ENCODE assay signal across 1 cellular context in the genomic region with DNA sequence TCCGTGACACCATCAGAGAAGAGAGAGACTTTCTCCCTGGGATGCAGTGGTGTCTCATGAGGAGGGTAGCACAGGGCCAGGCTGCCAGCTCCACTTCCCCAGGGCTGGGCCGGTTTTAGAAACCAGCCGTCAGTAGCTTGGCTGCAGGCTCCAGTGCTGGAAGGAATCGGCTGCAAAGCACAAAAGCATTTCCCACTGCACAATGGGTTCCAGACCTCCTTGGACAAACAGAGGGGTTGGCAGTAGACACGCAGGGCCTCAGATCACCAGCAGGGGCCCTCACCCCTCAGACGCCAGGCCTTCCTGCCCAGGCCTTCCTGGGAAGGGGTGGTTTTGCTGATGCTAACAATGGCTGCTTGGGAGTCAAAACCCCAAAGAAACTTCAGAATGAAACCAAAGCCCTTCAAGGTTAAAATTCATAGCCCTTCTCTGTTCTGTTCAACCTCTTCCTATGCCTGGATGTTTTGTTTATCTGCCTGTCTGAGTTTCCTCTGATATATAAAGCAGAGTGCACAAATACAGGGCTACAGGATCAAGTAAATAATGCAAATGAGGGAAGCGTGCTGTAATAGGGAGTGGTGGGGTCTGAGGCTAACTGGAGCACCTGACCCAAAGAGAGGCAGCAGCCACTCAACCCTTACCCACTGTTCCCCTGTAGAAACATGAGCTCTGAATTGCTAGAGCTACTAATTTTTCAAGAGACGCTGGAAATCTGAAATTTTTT.
TF ChIP-seq lines count a peak whose summit lies in the region.

No MANE protein-coding gene starts in this region.

TF ChIP-seq in HepG2, 621 proteins besides CTCF, POLR2A, EP300 and RAD21 (continued from another document and continues in another):
- TF ChIP-seq, protein P1, sequence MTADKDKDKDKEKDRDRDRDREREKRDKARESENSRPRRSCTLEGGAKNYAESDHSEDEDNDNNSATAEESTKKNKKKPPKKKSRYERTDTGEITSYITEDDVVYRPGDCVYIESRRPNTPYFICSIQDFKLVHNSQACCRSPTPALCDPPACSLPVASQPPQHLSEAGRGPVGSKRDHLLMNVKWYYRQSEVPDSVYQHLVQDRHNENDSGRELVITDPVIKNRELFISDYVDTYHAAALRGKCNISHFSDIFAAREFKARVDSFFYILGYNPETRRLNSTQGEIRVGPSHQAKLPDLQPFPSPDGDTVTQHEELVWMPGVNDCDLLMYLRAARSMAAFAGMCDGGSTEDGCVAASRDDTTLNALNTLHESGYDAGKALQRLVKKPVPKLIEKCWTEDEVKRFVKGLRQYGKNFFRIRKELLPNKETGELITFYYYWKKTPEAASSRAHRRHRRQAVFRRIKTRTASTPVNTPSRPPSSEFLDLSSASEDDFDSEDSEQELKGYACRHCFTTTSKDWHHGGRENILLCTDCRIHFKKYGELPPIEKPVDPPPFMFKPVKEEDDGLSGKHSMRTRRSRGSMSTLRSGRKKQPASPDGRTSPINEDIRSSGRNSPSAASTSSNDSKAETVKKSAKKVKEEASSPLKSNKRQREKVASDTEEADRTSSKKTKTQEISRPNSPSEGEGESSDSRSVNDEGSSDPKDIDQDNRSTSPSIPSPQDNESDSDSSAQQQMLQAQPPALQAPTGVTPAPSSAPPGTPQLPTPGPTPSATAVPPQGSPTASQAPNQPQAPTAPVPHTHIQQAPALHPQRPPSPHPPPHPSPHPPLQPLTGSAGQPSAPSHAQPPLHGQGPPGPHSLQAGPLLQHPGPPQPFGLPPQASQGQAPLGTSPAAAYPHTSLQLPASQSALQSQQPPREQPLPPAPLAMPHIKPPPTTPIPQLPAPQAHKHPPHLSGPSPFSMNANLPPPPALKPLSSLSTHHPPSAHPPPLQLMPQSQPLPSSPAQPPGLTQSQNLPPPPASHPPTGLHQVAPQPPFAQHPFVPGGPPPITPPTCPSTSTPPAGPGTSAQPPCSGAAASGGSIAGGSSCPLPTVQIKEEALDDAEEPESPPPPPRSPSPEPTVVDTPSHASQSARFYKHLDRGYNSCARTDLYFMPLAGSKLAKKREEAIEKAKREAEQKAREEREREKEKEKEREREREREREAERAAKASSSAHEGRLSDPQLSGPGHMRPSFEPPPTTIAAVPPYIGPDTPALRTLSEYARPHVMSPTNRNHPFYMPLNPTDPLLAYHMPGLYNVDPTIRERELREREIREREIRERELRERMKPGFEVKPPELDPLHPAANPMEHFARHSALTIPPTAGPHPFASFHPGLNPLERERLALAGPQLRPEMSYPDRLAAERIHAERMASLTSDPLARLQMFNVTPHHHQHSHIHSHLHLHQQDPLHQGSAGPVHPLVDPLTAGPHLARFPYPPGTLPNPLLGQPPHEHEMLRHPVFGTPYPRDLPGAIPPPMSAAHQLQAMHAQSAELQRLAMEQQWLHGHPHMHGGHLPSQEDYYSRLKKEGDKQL (CRISPR knock-in tag; IDR thresholded peaks at IDR 0.05; ENCODE audit: low read depth) = no peak
- TF ChIP-seq ZNF710 (CRISPR knock-in tag; IDR thresholded peaks at IDR 0.05; ENCODE audit: borderline replicate concordance) = no peak
- no peak for TF ChIP-seq TAF15 (IDR thresholded peaks at IDR 0.05; ENCODE audit: low read depth, low read length, poor library complexity, severe bottlenecking)
- peak; percentile 78 for TF ChIP-seq ZFX (CRISPR knock-in tag; IDR thresholded peaks at IDR 0.05; ENCODE audit: low read depth)
- TF ChIP-seq ZNF572 (CRISPR knock-in tag; IDR thresholded peaks at IDR 0.05) = no peak
- TF ChIP-seq CEBPB (IDR thresholded peaks at IDR 0.05; ENCODE audit: borderline replicate concordance, low read depth, low read length) = no peak
- peak; percentile 57 for TF ChIP-seq HOXA3 (CRISPR knock-in tag; IDR thresholded peaks at IDR 0.05)
- TF ChIP-seq, protein P2, sequence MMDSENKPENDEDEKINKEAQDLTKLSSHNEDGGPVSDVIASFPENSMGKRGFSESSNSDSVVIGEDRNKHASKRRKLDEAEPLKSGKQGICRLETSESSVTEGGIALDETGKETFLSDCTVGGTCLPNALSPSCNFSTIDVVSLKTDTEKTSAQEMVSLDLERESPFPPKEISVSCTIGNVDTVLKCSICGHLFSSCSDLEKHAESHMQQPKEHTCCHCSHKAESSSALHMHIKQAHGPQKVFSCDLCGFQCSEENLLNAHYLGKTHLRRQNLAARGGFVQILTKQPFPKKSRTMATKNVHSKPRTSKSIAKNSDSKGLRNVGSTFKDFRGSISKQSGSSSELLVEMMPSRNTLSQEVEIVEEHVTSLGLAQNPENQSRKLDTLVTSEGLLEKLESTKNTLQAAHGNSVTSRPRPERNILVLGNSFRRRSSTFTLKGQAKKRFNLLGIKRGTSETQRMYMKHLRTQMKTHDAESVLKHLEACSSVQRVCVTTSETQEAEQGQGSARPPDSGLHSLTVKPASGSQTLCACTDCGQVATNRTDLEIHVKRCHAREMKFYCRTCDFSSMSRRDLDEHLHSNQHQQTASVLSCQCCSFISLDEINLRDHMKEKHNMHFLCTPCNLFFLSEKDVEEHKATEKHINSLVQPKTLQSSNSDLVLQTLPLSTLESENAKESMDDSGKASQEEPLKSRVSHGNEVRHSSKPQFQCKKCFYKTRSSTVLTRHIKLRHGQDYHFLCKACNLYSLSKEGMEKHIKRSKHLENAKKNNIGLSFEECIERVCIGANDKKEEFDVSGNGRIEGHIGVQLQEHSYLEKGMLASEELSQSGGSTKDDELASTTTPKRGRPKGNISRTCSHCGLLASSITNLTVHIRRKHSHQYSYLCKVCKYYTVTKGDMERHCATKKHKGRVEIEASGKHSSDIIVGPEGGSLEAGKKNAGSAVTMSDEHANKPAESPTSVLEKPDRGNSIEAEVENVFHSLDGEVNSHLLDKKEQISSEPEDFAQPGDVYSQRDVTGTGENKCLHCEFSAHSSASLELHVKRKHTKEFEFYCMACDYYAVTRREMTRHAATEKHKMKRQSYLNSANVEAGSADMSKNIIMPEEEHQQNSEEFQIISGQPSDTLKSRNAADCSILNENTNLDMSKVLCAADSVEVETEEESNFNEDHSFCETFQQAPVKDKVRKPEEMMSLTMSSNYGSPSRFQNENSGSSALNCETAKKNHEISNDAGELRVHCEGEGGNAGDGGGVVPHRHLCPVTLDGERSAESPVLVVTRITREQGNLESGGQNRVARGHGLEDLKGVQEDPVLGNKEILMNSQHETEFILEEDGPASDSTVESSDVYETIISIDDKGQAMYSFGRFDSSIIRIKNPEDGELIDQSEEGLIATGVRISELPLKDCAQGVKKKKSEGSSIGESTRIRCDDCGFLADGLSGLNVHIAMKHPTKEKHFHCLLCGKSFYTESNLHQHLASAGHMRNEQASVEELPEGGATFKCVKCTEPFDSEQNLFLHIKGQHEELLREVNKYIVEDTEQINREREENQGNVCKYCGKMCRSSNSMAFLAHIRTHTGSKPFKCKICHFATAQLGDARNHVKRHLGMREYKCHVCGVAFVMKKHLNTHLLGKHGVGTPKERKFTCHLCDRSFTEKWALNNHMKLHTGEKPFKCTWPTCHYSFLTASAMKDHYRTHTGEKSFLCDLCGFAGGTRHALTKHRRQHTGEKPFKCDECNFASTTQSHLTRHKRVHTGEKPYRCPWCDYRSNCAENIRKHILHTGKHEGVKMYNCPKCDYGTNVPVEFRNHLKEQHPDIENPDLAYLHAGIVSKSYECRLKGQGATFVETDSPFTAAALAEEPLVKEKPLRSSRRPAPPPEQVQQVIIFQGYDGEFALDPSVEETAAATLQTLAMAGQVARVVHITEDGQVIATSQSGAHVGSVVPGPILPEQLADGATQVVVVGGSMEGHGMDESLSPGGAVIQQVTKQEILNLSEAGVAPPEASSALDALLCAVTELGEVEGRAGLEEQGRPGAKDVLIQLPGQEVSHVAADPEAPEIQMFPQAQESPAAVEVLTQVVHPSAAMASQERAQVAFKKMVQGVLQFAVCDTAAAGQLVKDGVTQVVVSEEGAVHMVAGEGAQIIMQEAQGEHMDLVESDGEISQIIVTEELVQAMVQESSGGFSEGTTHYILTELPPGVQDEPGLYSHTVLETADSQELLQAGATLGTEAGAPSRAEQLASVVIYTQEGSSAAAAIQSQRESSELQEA (CRISPR knock-in tag; IDR thresholded peaks at IDR 0.05; ENCODE audit: not compliant biosample characterization) = no peak
- TF ChIP-seq AFF4 (CRISPR knock-in tag; IDR thresholded peaks at IDR 0.05) = no peak
- TF ChIP-seq SMARCC2 (IDR thresholded peaks at IDR 0.05) = no peak
- TF ChIP-seq, protein P3, sequence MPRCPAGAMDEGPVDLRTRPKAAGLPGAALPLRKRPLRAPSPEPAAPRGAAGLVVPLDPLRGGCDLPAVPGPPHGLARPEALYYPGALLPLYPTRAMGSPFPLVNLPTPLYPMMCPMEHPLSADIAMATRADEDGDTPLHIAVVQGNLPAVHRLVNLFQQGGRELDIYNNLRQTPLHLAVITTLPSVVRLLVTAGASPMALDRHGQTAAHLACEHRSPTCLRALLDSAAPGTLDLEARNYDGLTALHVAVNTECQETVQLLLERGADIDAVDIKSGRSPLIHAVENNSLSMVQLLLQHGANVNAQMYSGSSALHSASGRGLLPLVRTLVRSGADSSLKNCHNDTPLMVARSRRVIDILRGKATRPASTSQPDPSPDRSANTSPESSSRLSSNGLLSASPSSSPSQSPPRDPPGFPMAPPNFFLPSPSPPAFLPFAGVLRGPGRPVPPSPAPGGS (CRISPR knock-in tag; IDR thresholded peaks at IDR 0.05) = no peak
- no peak for TF ChIP-seq ZNF18 (CRISPR knock-in tag; IDR thresholded peaks at IDR 0.05; ENCODE audit: insufficient replicate concordance)
- no peak for TF ChIP-seq NFYB (CRISPR knock-in tag; IDR thresholded peaks at IDR 0.05)
- no peak for TF ChIP-seq HNRNPL (IDR thresholded peaks at IDR 0.05; ENCODE audit: low read depth, low read length)
- no peak for TF ChIP-seq ADNP (CRISPR knock-in tag; IDR thresholded peaks at IDR 0.05)
- TF ChIP-seq RBAK (CRISPR knock-in tag; IDR thresholded peaks at IDR 0.05) = no peak
- no peak for TF ChIP-seq U2AF2 (IDR thresholded peaks at IDR 0.05; ENCODE audit: low read depth, low read length)
- no peak for TF ChIP-seq ZBTB3 (CRISPR knock-in tag; IDR thresholded peaks at IDR 0.05; ENCODE audit: borderline replicate concordance, low read depth)
- TF ChIP-seq, protein P4, sequence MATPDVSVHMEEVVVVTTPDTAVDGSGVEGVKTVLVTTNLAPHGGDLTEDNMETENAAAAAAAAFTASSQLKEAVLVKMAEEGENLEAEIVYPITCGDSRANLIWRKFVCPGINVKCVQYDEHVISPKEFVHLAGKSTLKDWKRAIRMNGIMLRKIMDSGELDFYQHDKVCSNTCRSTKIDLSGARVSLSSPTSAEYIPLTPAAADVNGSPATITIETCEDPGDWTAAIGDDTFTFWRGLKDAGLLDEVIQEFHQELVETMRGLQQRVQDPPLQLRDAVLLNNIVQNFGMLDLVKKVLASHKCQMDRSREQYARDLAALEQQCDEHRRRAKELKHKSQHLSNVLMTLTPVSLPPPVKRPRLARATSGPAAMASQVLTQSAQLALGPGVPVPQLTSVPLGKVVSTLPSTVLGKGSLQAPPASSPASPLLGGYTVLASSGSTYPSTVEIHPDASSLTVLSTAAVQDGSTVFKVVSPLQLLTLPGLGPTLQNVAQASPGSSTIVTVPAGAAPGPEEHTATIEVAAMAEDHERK (CRISPR knock-in tag; IDR thresholded peaks at IDR 0.05; ENCODE audit: low read depth) = no peak
- no peak for TF ChIP-seq RORA (CRISPR knock-in tag; IDR thresholded peaks at IDR 0.05)
- no peak for TF ChIP-seq ZNF121 (CRISPR knock-in tag; IDR thresholded peaks at IDR 0.05)
- no peak for TF ChIP-seq ZNF362 (CRISPR knock-in tag; IDR thresholded peaks at IDR 0.05; ENCODE audit: borderline replicate concordance)
